In genomic region chr10:22662693-22663330, GRCh38 we compare ENCODE assay signal across 1 cellular context.
TF ChIP-seq lines count a peak whose summit lies in the region.

No MANE protein-coding gene starts in this region.

TF ChIP-seq in WTC11, 78 proteins besides CTCF, POLR2A, EP300 and RAD21 (continued from another document):
- TF ChIP-seq PRDM15 (CRISPR knock-in tag; IDR thresholded peaks at IDR 0.05): no peak
- TF ChIP-seq FOXP4 (CRISPR knock-in tag; IDR thresholded peaks at IDR 0.05): no peak
- TF ChIP-seq ZSCAN18 (CRISPR knock-in tag; IDR thresholded peaks at IDR 0.05): no peak
- TF ChIP-seq, protein P1, sequence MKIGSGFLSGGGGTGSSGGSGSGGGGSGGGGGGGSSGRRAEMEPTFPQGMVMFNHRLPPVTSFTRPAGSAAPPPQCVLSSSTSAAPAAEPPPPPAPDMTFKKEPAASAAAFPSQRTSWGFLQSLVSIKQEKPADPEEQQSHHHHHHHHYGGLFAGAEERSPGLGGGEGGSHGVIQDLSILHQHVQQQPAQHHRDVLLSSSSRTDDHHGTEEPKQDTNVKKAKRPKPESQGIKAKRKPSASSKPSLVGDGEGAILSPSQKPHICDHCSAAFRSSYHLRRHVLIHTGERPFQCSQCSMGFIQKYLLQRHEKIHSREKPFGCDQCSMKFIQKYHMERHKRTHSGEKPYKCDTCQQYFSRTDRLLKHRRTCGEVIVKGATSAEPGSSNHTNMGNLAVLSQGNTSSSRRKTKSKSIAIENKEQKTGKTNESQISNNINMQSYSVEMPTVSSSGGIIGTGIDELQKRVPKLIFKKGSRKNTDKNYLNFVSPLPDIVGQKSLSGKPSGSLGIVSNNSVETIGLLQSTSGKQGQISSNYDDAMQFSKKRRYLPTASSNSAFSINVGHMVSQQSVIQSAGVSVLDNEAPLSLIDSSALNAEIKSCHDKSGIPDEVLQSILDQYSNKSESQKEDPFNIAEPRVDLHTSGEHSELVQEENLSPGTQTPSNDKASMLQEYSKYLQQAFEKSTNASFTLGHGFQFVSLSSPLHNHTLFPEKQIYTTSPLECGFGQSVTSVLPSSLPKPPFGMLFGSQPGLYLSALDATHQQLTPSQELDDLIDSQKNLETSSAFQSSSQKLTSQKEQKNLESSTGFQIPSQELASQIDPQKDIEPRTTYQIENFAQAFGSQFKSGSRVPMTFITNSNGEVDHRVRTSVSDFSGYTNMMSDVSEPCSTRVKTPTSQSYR (CRISPR knock-in tag; IDR thresholded peaks at IDR 0.05): no peak
- TF ChIP-seq JAZF1 (CRISPR knock-in tag; IDR thresholded peaks at IDR 0.05): no peak
- TF ChIP-seq ZNF532 (CRISPR knock-in tag; IDR thresholded peaks at IDR 0.05; ENCODE audit: borderline replicate concordance): no peak
- TF ChIP-seq SOX15 (CRISPR knock-in tag; IDR thresholded peaks at IDR 0.05): no peak
- TF ChIP-seq, protein P2, sequence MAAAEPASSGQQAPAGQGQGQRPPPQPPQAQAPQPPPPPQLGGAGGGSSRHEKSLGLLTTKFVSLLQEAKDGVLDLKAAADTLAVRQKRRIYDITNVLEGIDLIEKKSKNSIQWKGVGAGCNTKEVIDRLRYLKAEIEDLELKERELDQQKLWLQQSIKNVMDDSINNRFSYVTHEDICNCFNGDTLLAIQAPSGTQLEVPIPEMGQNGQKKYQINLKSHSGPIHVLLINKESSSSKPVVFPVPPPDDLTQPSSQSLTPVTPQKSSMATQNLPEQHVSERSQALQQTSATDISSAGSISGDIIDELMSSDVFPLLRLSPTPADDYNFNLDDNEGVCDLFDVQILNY (CRISPR knock-in tag; IDR thresholded peaks at IDR 0.05): no peak
- no peak for TF ChIP-seq IRF2 (CRISPR knock-in tag; IDR thresholded peaks at IDR 0.05; ENCODE audit: borderline replicate concordance, low read depth)
TF ChIP-seq in WTC11: peak in this region for 0.
